Comparison of ENCODE assay signal across 11 cellular contexts in the genomic region with DNA sequence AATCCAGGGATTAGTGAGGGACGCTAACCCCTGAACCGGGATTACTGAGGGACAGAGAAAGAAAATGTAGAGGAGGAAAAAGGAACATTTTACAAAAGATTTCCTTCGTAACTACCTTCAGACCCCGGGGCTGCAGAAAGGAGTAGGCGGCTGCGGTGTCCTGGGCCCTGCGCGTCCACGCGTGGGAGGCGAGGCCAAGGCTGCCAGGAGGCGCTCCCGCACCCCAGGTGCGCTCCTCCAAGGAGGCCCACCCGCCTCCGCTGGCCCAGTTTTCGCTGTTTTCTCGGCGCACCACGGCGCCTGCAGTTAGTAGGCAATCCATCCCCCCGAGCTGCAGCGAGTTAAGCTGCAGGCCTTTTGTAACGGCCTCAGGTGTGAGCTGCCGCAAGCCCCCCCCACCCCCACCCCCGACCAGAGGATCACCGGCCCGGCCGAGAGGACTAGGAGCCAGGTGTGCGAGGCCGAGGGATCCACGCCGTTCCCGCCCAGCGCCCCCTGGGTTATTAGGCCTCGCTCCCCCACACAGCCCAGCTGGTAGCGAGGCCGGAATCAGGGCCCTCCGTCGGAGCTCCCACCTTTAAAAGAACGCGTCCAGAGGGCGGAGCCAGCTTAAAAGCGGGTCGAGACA.
A peak's percentile ranks its signal among the peaks of the same experiment; 100 is the strongest.
DNase-seq lines count a peak whose midpoint lies in the region; ATAC-seq and TF ChIP-seq lines count a peak whose summit lies in the region.
"Had no signal": no experiment of that assay in that cellular context is flagged by ENCODE, and none has a peak within 500 bp of the region (broad histone marks: within the 10 kb centered on the region; RNA-seq: fewer than 3 reads in every experiment).

No MANE protein-coding gene starts in this region.

- POLR2A ChIA-PET in activated CD4-positive, alpha-beta T cell treated with anti-CD3 and anti-CD28 coated beads, Interleukin-2, amount 10 ng/mL, durations not matched to agents 7 days and 5 days (lab: Charles Lee): no interaction called here

- no peaks in the 10 kb centered on the region for H3K79me1 ChIP-seq in H9 (ENCODE audit: insufficient read depth, low read depth, low read length, poor library complexity, severe bottlenecking)

- H3K36me3 Mint-ChIP-seq in H9 (ENCODE audit: insufficient read depth in 1 of 3, low read depth in 3 of 3) (no peaks in the 10 kb centered on the region), endothelial cell (ENCODE audit: low read depth, unreplicated experiment) (no peaks in the 10 kb centered on the region)
- H3K36me3 Mint-ChIP-seq in activated CD4-positive, alpha-beta T cell treated with anti-CD3 and anti-CD28 coated beads, Interleukin-2, amount 10 ng/mL, durations not matched to agents 7 days and 5 days (ENCODE audit: low read depth): no peaks in the 10 kb centered on the region

- peak; percentile 56 for DNase-seq in H9
- DNase-seq in activated CD4-positive, alpha-beta T cell treated with anti-CD3 and anti-CD28 coated beads, Interleukin-2, amount 10 ng/mL, durations not matched to agents 7 days and 5 days: no peak
- DNase-seq in esophagus muscularis mucosa (ENCODE audit: extremely low spot score): peak; percentile 78
- DNase-seq in stimulated activated CD4-positive, alpha-beta T cell treated with anti-CD3 and anti-CD28 coated beads, Interleukin-12 subunit alpha, Interleukin-12 subunit beta, amount 100 ng/mL, for 48 hours (ENCODE audit: low read depth in 2 of 3, low spot score in 1 of 3): peak in 2 of 3 donors; percentile 6 to 10
- no peak for DNase-seq in aorta
- DNase-seq in endothelial cell (ENCODE audit: low spot score): no peak
- no peak for DNase-seq in amygdala (lab: John Stamatoyannopoulos, UW)
- DNase-seq: activated gamma-delta T cell, left cardiac atrium, NCI-H2227 treated with DMSO at 0.1 percent for 48 hours had no signal

- no peaks in the 10 kb centered on the region for H3K23me2 ChIP-seq in H9 (ENCODE audit: insufficient read length, low read depth, low read length, poor library complexity, severe bottlenecking)

- H3K79me2 ChIP-seq in H9 (ENCODE audit: insufficient read depth, low read length): no peaks in the 10 kb centered on the region

- peak overlapping the region in 1 of 2 experiments; percentile 48; a peak in 2 of 5 replicates for H3K4me3 Mint-ChIP-seq in H9
- H3K4me3 Mint-ChIP-seq in activated CD4-positive, alpha-beta T cell treated with anti-CD3 and anti-CD28 coated beads, Interleukin-2, amount 10 ng/mL, durations not matched to agents 7 days and 5 days: peak overlapping the region; percentile 62
- no peak overlapping the region for H3K4me3 Mint-ChIP-seq in endothelial cell (ENCODE audit: unreplicated experiment)

- H3K4ac ChIP-seq in H9 (ENCODE audit: low read depth, low read length): no peak overlapping the region

- H2BK120ac ChIP-seq in H9 (ENCODE audit: low read depth, low read length, poor library complexity, severe bottlenecking): no peak overlapping the region

- peaks cover 0 to 2% of the 10 kb centered on the region in 2 experiments; a peak in 1 of 5 replicates for H3K9me3 Mint-ChIP-seq in H9
- peaks cover 5% of the 10 kb centered on the region for H3K9me3 Mint-ChIP-seq in activated CD4-positive, alpha-beta T cell treated with anti-CD3 and anti-CD28 coated beads, Interleukin-2, amount 10 ng/mL, durations not matched to agents 7 days and 5 days
- H3K9me3 Mint-ChIP-seq in endothelial cell (ENCODE audit: unreplicated experiment): no peaks in the 10 kb centered on the region

- intact Hi-C loops in esophagus muscularis mucosa (cut with DNase I): no loop called here
- intact Hi-C loops in aorta (cut with DNase I): no loop called here

- H3K36me3 ChIP-seq in esophagus muscularis mucosa (no peaks in the 10 kb centered on the region), aorta (ENCODE audit: control insufficient read depth in 1 of 2, insufficient read depth in 2 of 2, low read length in 1 of 2) (no peaks in the 10 kb centered on the region)

- H3K4me2 ChIP-seq in H9 (ENCODE audit: insufficient read depth, insufficient read length, low read length): no peak overlapping the region

- peaks cover 34 to 44% of the 10 kb centered on the region in 2 experiments for H3K4me1 Mint-ChIP-seq in H9
- H3K4me1 Mint-ChIP-seq in activated CD4-positive, alpha-beta T cell treated with anti-CD3 and anti-CD28 coated beads, Interleukin-2, amount 10 ng/mL, durations not matched to agents 7 days and 5 days: peaks cover 51% of the 10 kb centered on the region
- H3K4me1 Mint-ChIP-seq in endothelial cell (ENCODE audit: unreplicated experiment): no peaks in the 10 kb centered on the region

- no peak overlapping the region for H3K18ac ChIP-seq in H9 (ENCODE audit: insufficient read length, low read depth, low read length)

- no peak overlapping the region for H3K23ac ChIP-seq in H9 (ENCODE audit: insufficient read length, low read depth, low read length)

- no peak overlapping the region for H3K9ac ChIP-seq in H9 (ENCODE audit: extremely low read depth, insufficient read length, low read length)

- no peak overlapping the region for H3K4me3 ChIP-seq in esophagus muscularis mucosa
- H3K4me3 ChIP-seq in aorta (ENCODE audit: low read length in 2 of 2): no peak overlapping the region

- H3K27me3 ChIP-seq in H9 (ENCODE audit: insufficient read depth, low read length): no peaks in the 10 kb centered on the region
- H3K27me3 ChIP-seq in esophagus muscularis mucosa: peaks cover 0 to 23% (median 0%) of the 10 kb centered on the region in 4 donors
- no peaks in the 10 kb centered on the region for H3K27me3 ChIP-seq in aorta (ENCODE audit: control insufficient read depth in 1 of 2, insufficient read depth in 2 of 2, low read length in 1 of 2)

- H2BK15ac ChIP-seq in H9 (ENCODE audit: low read depth, low read length): no peak overlapping the region

- no peaks in the 10 kb centered on the region for H3K9me3 ChIP-seq in H9 (ENCODE audit: control insufficient read depth, low read depth, low read length)
- H3K9me3 ChIP-seq in esophagus muscularis mucosa: no peaks in the 10 kb centered on the region
- no peaks in the 10 kb centered on the region for H3K9me3 ChIP-seq in aorta (ENCODE audit: control insufficient read depth, low read length)

- no peak overlapping the region for H4K8ac ChIP-seq in H9 (replicated peaks; ENCODE audit: insufficient read length, low read depth, low read length)

- H3K4me1 ChIP-seq in H9 (ENCODE audit: insufficient read depth, low read length) (peaks cover 6% of the 10 kb centered on the region), esophagus muscularis mucosa (no peaks in the 10 kb centered on the region), aorta (ENCODE audit: control insufficient read depth in 1 of 2, insufficient read depth in 2 of 2, low read length in 2 of 2) (no peaks in the 10 kb centered on the region)

- H2BK20ac ChIP-seq in H9 (ENCODE audit: low read depth, low read length, poor library complexity, severe bottlenecking): no peak overlapping the region

- TF ChIP-seq CTCF in H9 (conservative IDR thresholded peaks at IDR 0.05) (no peak), esophagus muscularis mucosa (IDR thresholded peaks at IDR 0.05) (no peak), endothelial cell (IDR thresholded peaks at IDR 0.05; ENCODE audit: unreplicated experiment) (no peak)

- H2BK5ac ChIP-seq in H9 (ENCODE audit: insufficient read length, low read length): no peak overlapping the region

- CTCF ChIA-PET in activated CD4-positive, alpha-beta T cell treated with anti-CD3 and anti-CD28 coated beads, Interleukin-2, amount 10 ng/mL, durations not matched to agents 7 days and 5 days (lab: Charles Lee): interaction anchor here (0.5 kb wide), 1 partner anchor 1069 kb away, joined by 3 read pairs; no protein-coding TSS in a partner anchor

- no peak overlapping the region for H2AFZ ChIP-seq in H9 (ENCODE audit: low read length)

- no peak overlapping the region for H2AK5ac ChIP-seq in H9 (ENCODE audit: insufficient read length, low read length)

- TF ChIP-seq POLR2A in esophagus muscularis mucosa (IDR thresholded peaks at IDR 0.05; ENCODE audit: low read depth): no peak

- peak overlapping the region; percentile 12 to 80 (median 14); a peak in 2 of 7 replicates for H3K27ac Mint-ChIP-seq in H9
- peak overlapping the region; percentile 92 for H3K27ac Mint-ChIP-seq in activated CD4-positive, alpha-beta T cell treated with anti-CD3 and anti-CD28 coated beads, Interleukin-2, amount 10 ng/mL, durations not matched to agents 7 days and 5 days
- H3K27ac Mint-ChIP-seq in endothelial cell (ENCODE audit: unreplicated experiment): no peak overlapping the region

- TF ChIP-seq EP300 in esophagus muscularis mucosa (IDR thresholded peaks at IDR 0.05): no peak

- H3K27ac ChIP-seq in H9 (ENCODE audit: insufficient read length, low read depth, low read length): no peak overlapping the region
- no peak overlapping the region for H3K27ac ChIP-seq in esophagus muscularis mucosa (replicated peaks in 1 of 4)
- no peak overlapping the region for H3K27ac ChIP-seq in aorta (ENCODE audit: low read depth in 1 of 2, low read length in 2 of 2)

- H3T11ph ChIP-seq in H9 (ENCODE audit: low read length): no peak overlapping the region

- no peak overlapping the region for H4K91ac ChIP-seq in H9 (ENCODE audit: insufficient read length, low read depth, low read length)

- H4K20me1 ChIP-seq in H9 (ENCODE audit: control insufficient read depth, insufficient read depth, insufficient read length): no peaks in the 10 kb centered on the region

- no CpG with 5 or more reads among the region's 45 CpGs for WGBS in H9 (ENCODE audit: extremely low coverage, insufficient read length, low lambda C conversion rate)
- 53% methylated on average over 36 of the region's 45 CpGs for WGBS in esophagus muscularis mucosa
- WGBS in aorta, 2 donors: 29 to 35% methylated on average over 42 to 45 of the region's 45 CpGs

- H4K5ac ChIP-seq in H9 (ENCODE audit: insufficient read length, low read depth, low read length): no peak overlapping the region

- no peak for ATAC-seq in aorta (ENCODE audit: low FRiP score)
- no peak for ATAC-seq in GM19463 (IDR thresholded peaks at IDR 0.05; ENCODE audit: unreplicated experiment)
- ATAC-seq: left cardiac atrium had no signal

- H3K14ac ChIP-seq in H9 (ENCODE audit: insufficient read depth, low read length): peak overlapping the region; percentile 31; the same call in 1 of the 2 replicates

- no peak overlapping the region for H3K56ac ChIP-seq in H9 (ENCODE audit: insufficient read length, low read depth, low read length)

- H3K27me3 Mint-ChIP-seq in H9 (ENCODE audit: low read depth) (peaks cover 7% of the 10 kb centered on the region), endothelial cell (ENCODE audit: unreplicated experiment) (no peaks in the 10 kb centered on the region)
- H3K27me3 Mint-ChIP-seq in activated CD4-positive, alpha-beta T cell treated with anti-CD3 and anti-CD28 coated beads, Interleukin-2, amount 10 ng/mL, durations not matched to agents 7 days and 5 days: peaks cover 31% of the 10 kb centered on the region

- no peak overlapping the region for H2BK12ac ChIP-seq in H9 (ENCODE audit: insufficient read length, low read depth, low read length)

Comparison
In these comparisons a context has a peak if more than half of its experiments do, and no peak if none do; other contexts are left out.
1. DNase-seq: peak in H9 (single experiment), esophagus muscularis mucosa (single experiment) and stimulated activated CD4-positive, alpha-beta T cell treated with anti-CD3 and anti-CD28 coated beads, Interleukin-12 subunit alpha, Interleukin-12 subunit beta, amount 100 ng/mL, for 48 hours (2 of 3); none in activated CD4-positive, alpha-beta T cell treated with anti-CD3 and anti-CD28 coated beads, Interleukin-2, amount 10 ng/mL, durations not matched to agents 7 days and 5 days (single experiment), aorta (0 of 2), endothelial cell (single experiment) and amygdala (0 of 56).